ENCODE assay signal across 28 cellular contexts in the genomic region with DNA sequence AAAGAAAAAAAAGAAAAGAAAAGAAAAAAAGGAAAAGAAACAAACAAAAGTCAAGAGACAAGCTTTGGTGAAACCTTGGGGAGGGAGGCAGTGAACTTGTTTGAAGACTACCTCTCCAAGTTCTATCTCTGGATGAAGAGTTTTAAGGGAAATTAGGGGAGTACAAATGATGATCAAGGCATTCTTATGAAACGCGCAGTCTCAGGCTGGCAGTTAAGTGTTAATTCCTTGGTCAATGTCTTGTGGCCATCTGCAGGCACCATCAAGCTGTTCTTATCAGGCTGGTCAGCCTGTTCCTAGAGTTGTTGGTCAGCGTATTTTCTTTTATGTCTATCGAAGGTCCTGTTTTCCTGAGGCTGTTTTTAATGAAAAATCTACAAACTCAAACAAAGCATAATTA.
"Had no signal": no experiment of that assay in that cellular context is flagged by ENCODE, and none has a peak within 500 bp of the region (broad histone marks: within the 10 kb centered on the region; RNA-seq: fewer than 3 reads in every experiment).

No MANE protein-coding gene starts in this region.

- H3K27ac ChIP-seq: epithelial cell of prostate, esophagus squamous epithelium, gastrocnemius medialis, heart right ventricle, left lung, lower lobe of right lung had no signal

- H3K4me1 ChIP-seq: esophagus squamous epithelium, gastrocnemius medialis, heart right ventricle, left lung, lower lobe of right lung had no signal

- ATAC-seq: effector memory CD8-positive, alpha-beta T cell; esophagus mucosa; gastrocnemius medialis; heart right ventricle; left cardiac atrium; left lung; left ventricle myocardium superior; lower lobe of right lung; mucosa of descending colon; naive thymus-derived CD8-positive, alpha-beta T cell had no signal

- DNase-seq: cortex of kidney; effector CD8-positive, alpha-beta T cell; effector memory CD8-positive, alpha-beta T cell; endodermal cell; erythroblast; esophagus squamous epithelium; foreskin fibroblast; foreskin melanocyte; gastrocnemius medialis; glutamatergic neuron; head of caudate nucleus; heart right ventricle; hippocampal formation; left cardiac atrium; left lung; left ventricle myocardium superior; lower lobe of right lung; mesenchymal stem cell; mucosa of descending colon; naive B cell; naive thymus-derived CD8-positive, alpha-beta T cell had no signal

- FAIRE-seq: endometrium, islet of Langerhans, keratinocyte had no signal

- H3K4me1 Mint-ChIP-seq: endodermal cell, naive B cell had no signal

- H3K36me3 Mint-ChIP-seq: mesothelial cell of epicardium; naive B cell; naive thymus-derived CD8-positive, alpha-beta T cell had no signal

- H3K4me3 ChIP-seq: esophagus squamous epithelium, gastrocnemius medialis, heart right ventricle, left lung, lower lobe of right lung, mucosa of descending colon had no signal

- H3K36me3 ChIP-seq: esophagus squamous epithelium, gastrocnemius medialis, heart right ventricle, left lung, lower lobe of right lung had no signal

- H3K9me3 Mint-ChIP-seq: dendritic cell treated with granulocyte-macrophage colony-stimulating factor and Interleukin-4, amounts not matched to agents 40 ng/mL and 50 ng/mL, for 4 days; effector memory CD8-positive, alpha-beta T cell; endodermal cell; mesothelial cell of epicardium; naive B cell; naive thymus-derived CD8-positive, alpha-beta T cell had no signal

- H3K27ac Mint-ChIP-seq: dendritic cell treated with granulocyte-macrophage colony-stimulating factor and Interleukin-4, amounts not matched to agents 40 ng/mL and 50 ng/mL, for 4 days; effector memory CD8-positive, alpha-beta T cell; endodermal cell; mesothelial cell of epicardium; naive thymus-derived CD8-positive, alpha-beta T cell had no signal

- H3K4me3 Mint-ChIP-seq: dendritic cell treated with granulocyte-macrophage colony-stimulating factor and Interleukin-4, amounts not matched to agents 40 ng/mL and 50 ng/mL, for 4 days; effector memory CD8-positive, alpha-beta T cell; endodermal cell; mesothelial cell of epicardium; naive thymus-derived CD8-positive, alpha-beta T cell had no signal

- H3K27me3 ChIP-seq: gastrocnemius medialis had no signal

- H3K9me3 ChIP-seq: esophagus squamous epithelium, gastrocnemius medialis, heart right ventricle, left lung, lower lobe of right lung, mucosa of descending colon had no signal
